In genomic region chr22:30776476-30776875, GRCh38 we compare ENCODE assay signal across 20 cellular contexts.
DNase-seq lines count a peak whose midpoint lies in the region; ATAC-seq and TF ChIP-seq lines count a peak whose summit lies in the region.
"Had no signal": no experiment of that assay in that cellular context is flagged by ENCODE, and none has a peak within 500 bp of the region (broad histone marks: within the 10 kb centered on the region; RNA-seq: fewer than 3 reads in every experiment).

No MANE protein-coding gene starts in this region.

- H3K27ac ChIP-seq in right cardiac atrium (ENCODE audit: low read length) (no peak overlapping the region), neural progenitor cell (no peak overlapping the region)
- H3K27ac ChIP-seq: BLaER1 had no signal

- H3K27me3 Mint-ChIP-seq in brain (no peaks in the 10 kb centered on the region), neural progenitor cell (ENCODE audit: insufficient read depth, low read depth) (peaks cover 8% of the 10 kb centered on the region), type B pancreatic cell (no peaks in the 10 kb centered on the region), Caco-2 (ENCODE audit: insufficient read depth, unreplicated experiment) (no peaks in the 10 kb centered on the region)
- H3K27me3 Mint-ChIP-seq: CD4-positive, CD25-positive, alpha-beta regulatory T cell; CD8-positive, alpha-beta memory T cell had no signal

- H3K27me3 ChIP-seq in right cardiac atrium (ENCODE audit: control insufficient read depth, insufficient read depth): no peaks in the 10 kb centered on the region
- no peaks in the 10 kb centered on the region for H3K27me3 ChIP-seq in neural progenitor cell
- H3K27me3 ChIP-seq in Caco-2 (replicated peaks; ENCODE audit: control insufficient read depth, insufficient read depth, low read length): no peaks in the 10 kb centered on the region
- H3K27me3 ChIP-seq: BE2C, BLaER1 had no signal

- peaks cover 3% of the 10 kb centered on the region for H3K36me3 Mint-ChIP-seq in brain
- no peaks in the 10 kb centered on the region for H3K36me3 Mint-ChIP-seq in neural progenitor cell
- no peaks in the 10 kb centered on the region for H3K36me3 Mint-ChIP-seq in type B pancreatic cell
- H3K36me3 Mint-ChIP-seq in Caco-2 (ENCODE audit: insufficient read depth, unreplicated experiment): no peaks in the 10 kb centered on the region
- H3K36me3 Mint-ChIP-seq: CD14-positive monocyte; CD4-positive, alpha-beta memory T cell; CD4-positive, CD25-positive, alpha-beta regulatory T cell; CD8-positive, alpha-beta memory T cell had no signal

- BruUV-seq in Caco-2 (replicated peaks; lab: Mats Ljungman, UMichigan): no TSS peak

- H3F3A ChIP-seq in neural progenitor cell (ENCODE audit: low read depth): no peaks in the 10 kb centered on the region

- TF ChIP-seq CTCF in brain (conservative IDR thresholded peaks at IDR 0.05) (no peak), neural progenitor cell (IDR thresholded peaks at IDR 0.05) (no peak), type B pancreatic cell (conservative IDR thresholded peaks at IDR 0.05) (no peak), Caco-2 (IDR thresholded peaks at IDR 0.05; ENCODE audit: insufficient read depth in 1 of 2, low read depth in 1 of 2, low read length in 1 of 2, severe bottlenecking in 1 of 2, unreplicated experiment in 1 of 2) (no peak)

- ATAC-seq in right cardiac atrium (peak; percentile 42 to 70), Right ventricle myocardium superior (ENCODE audit: poor library complexity) (no peak), GM18907 (IDR thresholded peaks at IDR 0.05; ENCODE audit: unreplicated experiment) (no peak)

- CTCF ChIA-PET in Caco-2 (lab: Charles Lee): interaction anchor here (0.7 kb wide), 1 partner anchor 472 kb away, joined by 3 read pairs; no protein-coding TSS in a partner anchor

- H3K36me3 ChIP-seq in neural progenitor cell: no peaks in the 10 kb centered on the region
- no peaks in the 10 kb centered on the region for H3K36me3 ChIP-seq in Caco-2 (ENCODE audit: control insufficient read depth, insufficient read depth, low read length)
- H3K36me3 ChIP-seq: BE2C, BLaER1 had no signal

- H3K27ac Mint-ChIP-seq in brain: peak overlapping the region in 3 of 5 experiments; percentile 55 to 86 (median 73)
- peak overlapping the region; percentile 16 for H3K27ac Mint-ChIP-seq in neural progenitor cell
- H3K27ac Mint-ChIP-seq in type B pancreatic cell: peak overlapping the region; percentile 37
- no peak overlapping the region for H3K27ac Mint-ChIP-seq in Caco-2 (ENCODE audit: unreplicated experiment)
- H3K27ac Mint-ChIP-seq: CD14-positive monocyte; CD4-positive, alpha-beta memory T cell; CD4-positive, CD25-positive, alpha-beta regulatory T cell; CD8-positive, alpha-beta memory T cell had no signal

- WGBS in right cardiac atrium: 51% methylated on average over 3 of the region's 3 CpGs

- H3K9me3 Mint-ChIP-seq in brain (no peaks in the 10 kb centered on the region), neural progenitor cell (no peaks in the 10 kb centered on the region), type B pancreatic cell (no peaks in the 10 kb centered on the region), Caco-2 (ENCODE audit: unreplicated experiment) (no peaks in the 10 kb centered on the region)
- H3K9me3 Mint-ChIP-seq: CD14-positive monocyte; CD4-positive, alpha-beta memory T cell; CD8-positive, alpha-beta memory T cell had no signal

- H3K4me2 ChIP-seq in neural progenitor cell: no peak overlapping the region
- H3K4me2 ChIP-seq: BLaER1 had no signal

- peaks cover 38% of the 10 kb centered on the region for H3K4me1 Mint-ChIP-seq in brain
- peaks cover 2% of the 10 kb centered on the region for H3K4me1 Mint-ChIP-seq in neural progenitor cell
- H3K4me1 Mint-ChIP-seq in type B pancreatic cell (ENCODE audit: unreplicated experiment): peaks cover 17% of the 10 kb centered on the region
- peaks cover 10% of the 10 kb centered on the region for H3K4me1 Mint-ChIP-seq in Caco-2 (ENCODE audit: low read depth, unreplicated experiment)
- H3K4me1 Mint-ChIP-seq: CD8-positive, alpha-beta memory T cell had no signal

- H3K4me3 ChIP-seq in right cardiac atrium (ENCODE audit: low read length): no peak overlapping the region
- H3K4me3 ChIP-seq in neural progenitor cell: no peak overlapping the region
- no peak overlapping the region for H3K4me3 ChIP-seq in Caco-2 (ENCODE audit: low read depth, low read length)
- H3K4me3 ChIP-seq: BLaER1 had no signal

- no peaks in the 10 kb centered on the region for H4K20me1 ChIP-seq in neural progenitor cell (ENCODE audit: low read depth)
- H4K20me1 ChIP-seq: BLaER1 had no signal

- POLR2A ChIA-PET in Caco-2 (lab: Charles Lee): no interaction called here

- H3K9me3 ChIP-seq in right cardiac atrium (ENCODE audit: control insufficient read depth, low read length): no peaks in the 10 kb centered on the region
- no peaks in the 10 kb centered on the region for H3K9me3 ChIP-seq in neural progenitor cell (ENCODE audit: low read depth)
- H3K9me3 ChIP-seq in Caco-2: no peaks in the 10 kb centered on the region
- H3K9me3 ChIP-seq: BE2C, BLaER1 had no signal

- DNase-seq in right cardiac atrium: no peak
- no peak for DNase-seq in Right ventricle myocardium superior
- DNase-seq in neural progenitor cell (ENCODE audit: low spot score): no peak
- DNase-seq in type B pancreatic cell (ENCODE audit: extremely low spot score, unreplicated experiment): no peak
- DNase-seq in GDM1 (lab: John Stamatoyannopoulos, UW): no peak
- no peak for DNase-seq in Caco-2
- DNase-seq: 8988T; ACHN; BE2C; Calu3; CD4-positive, alpha-beta memory T cell; CD4-positive, CD25-positive, alpha-beta regulatory T cell; CD8-positive, alpha-beta memory T cell; COR-L47; EL; GF-D8 had no signal

- H3K9ac ChIP-seq in neural progenitor cell: no peak overlapping the region
- H3K9ac ChIP-seq: BLaER1 had no signal

- H3K4me3 Mint-ChIP-seq in brain (no peak overlapping the region), neural progenitor cell (no peak overlapping the region), type B pancreatic cell (no peak overlapping the region), Caco-2 (ENCODE audit: unreplicated experiment) (no peak overlapping the region)
- H3K4me3 Mint-ChIP-seq: CD14-positive monocyte; CD4-positive, alpha-beta memory T cell; CD4-positive, CD25-positive, alpha-beta regulatory T cell; CD8-positive, alpha-beta memory T cell had no signal

- no peak overlapping the region for H2AFZ ChIP-seq in neural progenitor cell (replicated peaks)

- no peaks in the 10 kb centered on the region for H3K79me2 ChIP-seq in neural progenitor cell (ENCODE audit: low read depth)

- peaks cover 9% of the 10 kb centered on the region for H3K4me1 ChIP-seq in right cardiac atrium (ENCODE audit: control insufficient read depth, insufficient read depth, low read length)
- H3K4me1 ChIP-seq in neural progenitor cell: no peaks in the 10 kb centered on the region
- H3K4me1 ChIP-seq in Caco-2: no peaks in the 10 kb centered on the region
- H3K4me1 ChIP-seq: BE2C had no signal

- intact Hi-C loops in right cardiac atrium (cut with DNase I): no loop called here
- intact Hi-C loops in Right ventricle myocardium superior (cut with DNase I): no loop called here
- intact Hi-C loops in Caco-2 (cut with micrococcal nuclease; ENCODE audit: unreplicated experiment): no loop called here

Comparison
In these comparisons a context has a peak if more than half of its experiments do, and no peak if none do; other contexts are left out.
1. ATAC-seq: peak in right cardiac atrium (2 of 2); none in Right ventricle myocardium superior (single experiment) and GM18907 (single experiment).